24 cellular contexts compared by ENCODE assay signal in genomic region chr1:41097105-41097504, GRCh38.
"Had no signal": no experiment of that assay in that cellular context is flagged by ENCODE, and none has a peak within 500 bp of the region (broad histone marks: within the 10 kb centered on the region; RNA-seq: fewer than 3 reads in every experiment).

No MANE protein-coding gene starts in this region.

- ATAC-seq: heart right ventricle, left colon, mucosa of descending colon, pancreas, psoas muscle, right cardiac atrium had no signal

- DNase-seq: activated CD4-positive, alpha-beta T cell treated with anti-CD3 and anti-CD28 coated beads, Interleukin-2, amount 10 ng/mL, durations not matched to agents 24 days and 14 days; activated CD8-positive, alpha-beta memory T cell treated with anti-CD3 and anti-CD28 coated beads, Interleukin-2, amount 50 U/mL, for 4 hours; activated naive CD4-positive, alpha-beta T cell treated with Interleukin-2 at 50 U/mL for 16 hours; activated naive CD8-positive, alpha-beta T cell treated with anti-CD3 and anti-CD28 coated beads for 36 hours; activated T-cell treated with anti-CD3 and anti-CD28 coated beads, Interleukin-2, amount 50 U/mL, for 24 hours; amniotic stem cell; caudate nucleus; heart right ventricle; left colon; mesendoderm; mucosa of descending colon; nephron progenitor cell; pancreas; psoas muscle; right cardiac atrium; SK-N-SH; stimulated activated CD4-positive, alpha-beta T cell treated with anti-CD3 and anti-CD28 coated beads, Interleukin-1b, Interleukin-23, amount 100 ng/mL, for 48 hours; stimulated activated naive CD4-positive, alpha-beta T cell; thyroid gland had no signal

- H3K4me3 ChIP-seq: esophagus muscularis mucosa, heart right ventricle, mucosa of descending colon, pancreas, psoas muscle, thyroid gland had no signal

- H3K9me3 ChIP-seq: esophagus muscularis mucosa, heart right ventricle, mucosa of descending colon, pancreas, psoas muscle, SK-N-SH, thyroid gland had no signal

- H3K9me3 Mint-ChIP-seq: activated CD4-positive, alpha-beta T cell treated with anti-CD3 and anti-CD28 coated beads, Interleukin-2, amount 10 ng/mL, durations not matched to agents 24 days and 14 days; activated naive CD8-positive, alpha-beta T cell treated with anti-CD3 and anti-CD28 coated beads for 36 hours; activated T-cell treated with anti-CD3 and anti-CD28 coated beads, Interleukin-2, amount 50 U/mL, for 24 hours; activated T-helper 2 cell treated with anti-CD3 and anti-CD28 coated beads, Interferon-gamma antibody, Interleukin-2, Interleukin-4, amounts not matched to agents 10 μg/mL and 5 μg/mL and 100 μg/mL, durations not matched to agents 14 hours and 24 hours and 36 hours; brain; nephron progenitor cell had no signal

- H3K27ac Mint-ChIP-seq: activated CD4-positive, alpha-beta T cell treated with anti-CD3 and anti-CD28 coated beads, Interleukin-2, amount 10 ng/mL, durations not matched to agents 24 days and 14 days; activated naive CD8-positive, alpha-beta T cell treated with anti-CD3 and anti-CD28 coated beads for 36 hours; activated T-cell treated with anti-CD3 and anti-CD28 coated beads, Interleukin-2, amount 50 U/mL, for 24 hours; activated T-helper 2 cell treated with anti-CD3 and anti-CD28 coated beads, Interferon-gamma antibody, Interleukin-2, Interleukin-4, amounts not matched to agents 10 μg/mL and 5 μg/mL and 100 μg/mL, durations not matched to agents 14 hours and 24 hours and 36 hours; nephron progenitor cell had no signal

- H3K27me3 ChIP-seq: esophagus muscularis mucosa, heart right ventricle, pancreas, thyroid gland had no signal

- H3K36me3 ChIP-seq: esophagus muscularis mucosa, heart right ventricle, pancreas, thyroid gland had no signal

- FAIRE-seq: colon, keratinocyte, pancreas had no signal

- H3K27me3 Mint-ChIP-seq: activated CD4-positive, alpha-beta T cell treated with anti-CD3 and anti-CD28 coated beads, Interleukin-2, amount 10 ng/mL, durations not matched to agents 24 days and 14 days; activated naive CD8-positive, alpha-beta T cell treated with anti-CD3 and anti-CD28 coated beads for 36 hours; activated T-cell treated with anti-CD3 and anti-CD28 coated beads, Interleukin-2, amount 50 U/mL, for 24 hours; brain had no signal

- H3K27ac ChIP-seq: pancreas, psoas muscle, thyroid gland had no signal

- H3K4me3 Mint-ChIP-seq: activated CD4-positive, alpha-beta T cell treated with anti-CD3 and anti-CD28 coated beads, Interleukin-2, amount 10 ng/mL, durations not matched to agents 24 days and 14 days; activated naive CD8-positive, alpha-beta T cell treated with anti-CD3 and anti-CD28 coated beads for 36 hours; activated T-cell treated with anti-CD3 and anti-CD28 coated beads, Interleukin-2, amount 50 U/mL, for 24 hours; brain; nephron progenitor cell had no signal
